ENCODE assay signal across 10 cellular contexts in genomic region chr11:91981995-91982394, GRCh38.
DNase-seq lines count a peak whose midpoint lies in the region; ATAC-seq, FAIRE-seq and TF ChIP-seq lines count a peak whose summit lies in the region.
"Had no signal": no experiment of that assay in that cellular context is flagged by ENCODE, and none has a peak within 500 bp of the region (broad histone marks: within the 10 kb centered on the region; RNA-seq: fewer than 3 reads in every experiment).

No MANE protein-coding gene starts in this region.

- no peak overlapping the region for H2BK15ac ChIP-seq in IMR-90 (ENCODE audit: low read depth, low read length)
- no peak overlapping the region for H2BK15ac ChIP-seq in mesenchymal stem cell (ENCODE audit: low read depth, poor library complexity, severe bottlenecking)

- H4K91ac ChIP-seq in IMR-90 (ENCODE audit: insufficient read depth, low read depth, low read length) (no peak overlapping the region; the same call in 1 of the 2 replicates), mesenchymal stem cell (ENCODE audit: low read length) (peak overlapping the region; percentile 6)

- intact Hi-C loops in IMR-90 (cut with micrococcal nuclease), result no loop called here

- H3K27ac ChIP-seq in IMR-90 (ENCODE audit: insufficient read depth, low read length) (peak overlapping the region; percentile 69; the same call in 1 of the 2 replicates), coronary artery (peak overlapping the region; percentile 72 to 87), mesenchymal stem cell (ENCODE audit: low read length, poor library complexity, severe bottlenecking) (peak overlapping the region; percentile 64)
- H3K27ac ChIP-seq: SK-N-MC had no signal

- H3K9me3 ChIP-seq in IMR-90 (ENCODE audit: control insufficient read depth, insufficient read depth, low read length), result 0 out of 2 replicates have a peak, but pooled peaks cover 4% of the 10 kb centered on the region
- no peaks in the 10 kb centered on the region for H3K9me3 ChIP-seq in mesenchymal stem cell (ENCODE audit: control insufficient read depth, low read length)

- H4K5ac ChIP-seq in IMR-90 (ENCODE audit: low read depth, low read length), result no peak overlapping the region

- H3K79me1 ChIP-seq in IMR-90 (ENCODE audit: low read depth in 1 of 2, low read length in 2 of 2) (no peaks in the 10 kb centered on the region), mesenchymal stem cell (replicated peaks; ENCODE audit: low read length, poor library complexity, severe bottlenecking) (no peaks in the 10 kb centered on the region)

- dilution Hi-C loops in IMR-90 (cut with HindIII; ENCODE audit: low sequenced_read_pairs, unreplicated experiment), result no loop called here

- H3K18ac ChIP-seq in IMR-90 (ENCODE audit: low read depth, low read length) (no peak overlapping the region), mesenchymal stem cell (ENCODE audit: low read depth in 1 of 2, low read length in 2 of 2) (no peak overlapping the region)

- H3K4me1 ChIP-seq in IMR-90 (ENCODE audit: control insufficient read depth, insufficient read depth, low read length) (peaks cover 2% of the 10 kb centered on the region; the same call in 1 of the 2 replicates), mesenchymal stem cell (ENCODE audit: control insufficient read depth, insufficient read depth, low read depth, low read length) (peaks cover 2% of the 10 kb centered on the region)

- no peaks in the 10 kb centered on the region for H4K20me1 ChIP-seq in IMR-90 (ENCODE audit: insufficient read depth, low read length)

- peak; percentile 88 for DNase-seq in IMR-90
- peak; percentile 89 for DNase-seq in coronary artery (ENCODE audit: low spot score)
- DNase-seq in mesenchymal stem cell, result peak; percentile 79
- peak; percentile 77 for DNase-seq in urothelium cell line (ENCODE audit: low spot score)
- no peak for DNase-seq in NCI-H2081 (lab: John Stamatoyannopoulos, UW)
- no peak for DNase-seq in frontal cortex (ENCODE audit: low spot score in 2 of 2)
- no peak for DNase-seq in cortex of kidney (lab: John Stamatoyannopoulos, UW)
- DNase-seq: activated CD8-positive, alpha-beta memory T cell treated with anti-CD3 and anti-CD28 coated beads, Interleukin-2, amount 10 ng/mL, durations not matched to agents 7 days and 5 days had no signal

- WGBS in IMR-90 (ENCODE audit: extremely low coverage in 2 of 2, insufficient read length in 1 of 2), 2 experiments, result no CpG with 5 or more reads among the region's 1 CpG
- 24% methylated on average over 1 of the region's 1 CpG for WGBS in mesenchymal stem cell

- BruUV-seq in IMR-90 (replicated peaks; lab: Mats Ljungman, UMichigan), result no TSS peak

- TF ChIP-seq POLR2A in IMR-90 (IDR thresholded peaks at IDR 0.05; ENCODE audit: low read depth, low read length), result no peak

- H4K8ac ChIP-seq in IMR-90 (ENCODE audit: low read depth in 2 of 2, low read length in 2 of 2), result no peak overlapping the region
- H4K8ac ChIP-seq in mesenchymal stem cell (ENCODE audit: low read length), result no peak overlapping the region

- no peak overlapping the region for H2AFZ ChIP-seq in IMR-90 (replicated peaks; ENCODE audit: low read length, poor library complexity)
- no peak overlapping the region for H2AFZ ChIP-seq in mesenchymal stem cell (ENCODE audit: low read depth, low read length)

- H2BK5ac ChIP-seq in IMR-90 (ENCODE audit: low read depth, low read length, poor library complexity, severe bottlenecking) (no peak overlapping the region), mesenchymal stem cell (ENCODE audit: low read depth, low read length, poor library complexity, severe bottlenecking) (no peak overlapping the region)

- CTCF ChIA-PET in IMR-90 (lab: Yijun Ruan, JAX), result no interaction called here

- TF ChIP-seq CTCF in IMR-90 (conservative IDR thresholded peaks at IDR 0.05; ENCODE audit: low read depth, low read length), result no peak
- no peak for TF ChIP-seq CTCF in coronary artery (IDR thresholded peaks at IDR 0.05)

- ATAC-seq in IMR-90 (ENCODE audit: low read depth), result peak; percentile 80
- ATAC-seq: activated CD8-positive, alpha-beta memory T cell treated with anti-CD3 and anti-CD28 coated beads, Interleukin-2, amount 10 ng/mL, durations not matched to agents 7 days and 5 days had no signal

- H3K9ac ChIP-seq in IMR-90 (ENCODE audit: low read depth, low read length), result no peak overlapping the region
- H3K9ac ChIP-seq in mesenchymal stem cell (ENCODE audit: low read length), result peak overlapping the region; percentile 87

- no peak overlapping the region for H3K4ac ChIP-seq in IMR-90 (ENCODE audit: low read depth, low read length)
- H3K4ac ChIP-seq in mesenchymal stem cell (ENCODE audit: low read depth in 1 of 2, low read length in 2 of 2), result no peak overlapping the region

- H2BK20ac ChIP-seq in IMR-90 (ENCODE audit: low read depth, low read length), result no peak overlapping the region

- H2AK9ac ChIP-seq in IMR-90 (replicated peaks; ENCODE audit: low read depth, low read length, poor library complexity), result no peak overlapping the region

- H2BK12ac ChIP-seq in mesenchymal stem cell (ENCODE audit: low read length in 2 of 2), result no peak overlapping the region

- H3K56ac ChIP-seq in IMR-90 (ENCODE audit: extremely low read depth, insufficient read depth, low read length), result no peak overlapping the region

- H2AK5ac ChIP-seq in IMR-90 (ENCODE audit: low read depth, low read length), result no peak overlapping the region; the same call in 1 of the 2 replicates
- H2AK5ac ChIP-seq in mesenchymal stem cell (ENCODE audit: low read length, severe bottlenecking), result no peak overlapping the region

- H3K27me3 ChIP-seq in IMR-90 (ENCODE audit: control insufficient read depth, insufficient read depth, low read length) (no peaks in the 10 kb centered on the region), mesenchymal stem cell (ENCODE audit: control insufficient read depth in 1 of 2, insufficient read depth in 1 of 2, low read length in 2 of 2) (no peaks in the 10 kb centered on the region)

- H3K9me1 ChIP-seq in IMR-90 (ENCODE audit: insufficient read depth, low read length), result no peaks in the 10 kb centered on the region

- H3K14ac ChIP-seq in IMR-90 (replicated peaks; ENCODE audit: low read depth, low read length) (no peak overlapping the region), mesenchymal stem cell (ENCODE audit: low read length in 2 of 2) (peak overlapping the region in 1 of 2 experiments; percentile 44)

- POLR2A ChIA-PET in IMR-90 (lab: Charles Lee; ENCODE audit: unreplicated experiment), result no interaction called here

- H3K36me3 ChIP-seq in IMR-90 (ENCODE audit: control insufficient read depth, insufficient read depth, low read length), result no peaks in the 10 kb centered on the region
- no peaks in the 10 kb centered on the region for H3K36me3 ChIP-seq in mesenchymal stem cell (ENCODE audit: control insufficient read depth in 1 of 2, insufficient read depth in 2 of 2, low read depth in 1 of 2, low read length in 2 of 2)

- TF ChIP-seq RAD21 in IMR-90 (IDR thresholded peaks at IDR 0.05; ENCODE audit: low read length), result no peak

- H3K4me3 ChIP-seq in IMR-90 (ENCODE audit: insufficient read depth, low read depth, low read length), result no peak overlapping the region
- no peak overlapping the region for H3K4me3 ChIP-seq in coronary artery
- no peak overlapping the region for H3K4me3 ChIP-seq in mesenchymal stem cell (ENCODE audit: insufficient read depth in 1 of 2, low read depth in 1 of 2, low read length in 2 of 2)
- H3K4me3 ChIP-seq: SK-N-MC had no signal

- no peak overlapping the region for H2BK120ac ChIP-seq in IMR-90 (ENCODE audit: low read depth, low read length)
- H2BK120ac ChIP-seq in mesenchymal stem cell (ENCODE audit: low read depth, low read length), result no peak overlapping the region

- H3K4me2 ChIP-seq in IMR-90 (ENCODE audit: low read depth, low read length) (no peak overlapping the region), mesenchymal stem cell (ENCODE audit: low read length, poor library complexity, severe bottlenecking) (no peak overlapping the region)

- in situ Hi-C loops in IMR-90 (cut with MboI; ENCODE audit: low sequenced_read_pairs), result no loop called here

- H3K23ac ChIP-seq in IMR-90 (ENCODE audit: low read depth, low read length) (no peak overlapping the region), mesenchymal stem cell (ENCODE audit: low read length in 2 of 2) (no peak overlapping the region)

- FAIRE-seq in urothelium cell line (lab: Jason Lieb, UNC) (no peak), frontal cortex (lab: Jason Lieb, UNC) (no peak)
- FAIRE-seq: colon had no signal

TF ChIP-seq in IMR-90, 13 proteins besides CTCF, POLR2A, EP300 and RAD21:
- TF ChIP-seq SMC3 (IDR thresholded peaks at IDR 0.05; ENCODE audit: low read depth, low read length) (no peak), RCOR1 (IDR thresholded peaks at IDR 0.05; ENCODE audit: insufficient replicate concordance, low read length) (no peak), NFE2L2 (IDR thresholded peaks at IDR 0.05; ENCODE audit: low read depth, low read length) (0 out of 2 replicates have a peak, but pooled peaks have one; percentile 47), BHLHE40 (IDR thresholded peaks at IDR 0.05; ENCODE audit: low read depth, low read length) (no peak)
TF ChIP-seq in IMR-90: peak in this region for 1.

Comparison
In these comparisons a context has a peak if more than half of its experiments do, and no peak if none do; other contexts are left out.
1. DNase-seq: peak in IMR-90 (single experiment), coronary artery (single experiment), mesenchymal stem cell (single experiment) and urothelium cell line (single experiment); none in NCI-H2081 (0 of 2), frontal cortex (0 of 2) and cortex of kidney (single experiment).
2. Peak in every context shown above with its lines, with median percentiles within 50 percentile points of each other: H3K27ac ChIP-seq.